ENCODE assay signal across 11 cellular contexts in genomic region chr2:110424421-110424820, GRCh38. TPM values are rescaled to one million over a fixed set of nuclear protein-coding genes. Genes with fewer than 3 reads are reported as not detected.
DNase-seq lines count a peak whose midpoint lies in the region; ATAC-seq, FAIRE-seq and TF ChIP-seq lines count a peak whose summit lies in the region.
"Not testable (repeated sequence)": the region's sequence is repeated elsewhere in the genome, so short reads cannot be mapped to it uniquely, and the experiment has no call there.
"Had no signal": no experiment of that assay in that cellular context is flagged by ENCODE, and none has a peak within 500 bp of the region (broad histone marks: within the 10 kb centered on the region; RNA-seq: fewer than 3 reads in every experiment).

No MANE protein-coding gene starts in this region.

- H3K4me1 Mint-ChIP-seq in chondrocyte (ENCODE audit: low read depth) = not testable (repeated sequence)

- DNase-seq in NCI-H226 (peak; percentile 0), chondrocyte (ENCODE audit: low spot score) (peak; percentile 10), cardiac septum (ENCODE audit: low spot score) (peak; percentile 43), kidney (peak; percentile 3), psoas muscle (peak; percentile 1 to 10), spleen (peak; percentile 5)
- peak; percentile 51 for DNase-seq in activated CD8-positive, alpha-beta memory T cell treated with anti-CD3 and anti-CD28 coated beads for 24 hours

- ATAC-seq in psoas muscle = not testable (repeated sequence)

- H3K27ac Mint-ChIP-seq in chondrocyte (ENCODE audit: unreplicated experiment) = not testable (repeated sequence)

- H3K27me3 ChIP-seq in psoas muscle (ENCODE audit: insufficient read depth in 3 of 3, low read length in 2 of 3); spleen (replicated peaks in 1 of 7): not testable (repeated sequence)

- TF ChIP-seq POLR2A in spleen (IDR thresholded peaks at IDR 0.05) = not testable (repeated sequence)

- not testable (repeated sequence) for H3K36me3 ChIP-seq in kidney (ENCODE audit: control insufficient read depth in 1 of 2, insufficient read depth in 2 of 2, low read length in 2 of 2); psoas muscle (ENCODE audit: insufficient read depth in 1 of 2, low read depth in 1 of 2); spleen

- TF ChIP-seq CTCF in chondrocyte (IDR thresholded peaks at IDR 0.05); kidney (IDR thresholded peaks at IDR 0.05; ENCODE audit: borderline replicate concordance, extremely low read depth, insufficient read depth); psoas muscle (IDR thresholded peaks at IDR 0.05); spleen (IDR thresholded peaks at IDR 0.05 in 8 of 11, conservative IDR thresholded peaks at IDR 0.05 in 3 of 11): not testable (repeated sequence)

- 94 to 100% (median 100%) methylated on average over 1 to 2 of the region's 4 CpGs for WGBS in psoas muscle, 3 donors
- 93 to 100% (median 100%) methylated on average over 1 to 2 of the region's 4 CpGs; no CpG with 5 or more reads in 1 of the 5 donors for WGBS in spleen, 5 donors

- intact Hi-C loops in cardiac septum (cut with DNase I); kidney (cut with DNase I); psoas muscle (cut with DNase I); spleen (cut with DNase I; ENCODE audit: low total_unique reads): not testable (repeated sequence)

- H3K4me3 Mint-ChIP-seq in chondrocyte (ENCODE audit: unreplicated experiment) = not testable (repeated sequence)

- H3K9ac ChIP-seq in kidney (ENCODE audit: low read length in 2 of 2) = not testable (repeated sequence)

- not testable (repeated sequence) for H3K9me3 Mint-ChIP-seq in chondrocyte (ENCODE audit: low read depth)

- H3K27ac ChIP-seq in kidney (ENCODE audit: low read depth in 2 of 2, low read length in 2 of 2); psoas muscle; spleen: not testable (repeated sequence)

- not testable (repeated sequence) for H3K4me1 ChIP-seq in kidney (ENCODE audit: control insufficient read depth in 1 of 2, insufficient read depth in 1 of 2, low read depth in 1 of 2, low read length in 2 of 2); psoas muscle; spleen

- not testable (repeated sequence) for H3K36me3 Mint-ChIP-seq in chondrocyte (ENCODE audit: low read depth)

- not testable (repeated sequence) for H3K9me3 ChIP-seq in kidney (ENCODE audit: control insufficient read depth in 1 of 2, low read length in 2 of 2); psoas muscle; spleen

- not testable (repeated sequence) for H3K27me3 Mint-ChIP-seq in chondrocyte (ENCODE audit: low read depth)

- H3K4me3 ChIP-seq in kidney (ENCODE audit: low read length in 2 of 2); psoas muscle; spleen: not testable (repeated sequence)

- not testable (repeated sequence) for FAIRE-seq in kidney (lab: Jason Lieb, UNC)

RNA-seq across cellular contexts. Expression of gene LIMS4, which starts 48.2 kb away (rescaled TPM):
- total RNA-seq in chondrocyte (2.2 to 4.2 TPM (median 3.3 TPM) in 3 replicates), cardiac septum (4.5 TPM), kidney (2.9 TPM), psoas muscle (1 to 10 TPM; 1.6 to 6.4 (median 5.2) TPM), spleen (1 to 10 TPM in 5 of 7 donors, under 1 TPM in 1, not detected in 1; 0.69 to 3.3 (median 1.8) TPM)
- polyA plus RNA-seq in kidney (ENCODE audit: insufficient read depth, low read depth, low replicate concordance) (5.5 TPM), psoas muscle (10 to 100 TPM in 1 of 3 donors, 1 to 10 TPM in 1, not detected in 1; 1.7 to 16.9 TPM), spleen (under 1 TPM; 0.15 to 0.48 (median 0.46) TPM)
- total RNA-seq: CD4-positive, CD25-positive, alpha-beta regulatory T cell; CD8-positive, alpha-beta T cell; GM23248; H1 had no signal

Comparison
In these comparisons a context has a peak if more than half of its experiments do, and no peak if none do; other contexts are left out.
1. DNase-seq: peak in every context shown above with its lines; median percentile 51 in activated CD8-positive, alpha-beta memory T cell treated with anti-CD3 and anti-CD28 coated beads for 24 hours; 43 in cardiac septum; 10 in chondrocyte; 6 in psoas muscle; 5 in spleen; 3 in kidney; 0 in NCI-H226.